ENCODE assay signal across 17 cellular contexts in genomic region chr13:40801255-40802217, GRCh38. TPM values are rescaled to one million over a fixed set of nuclear protein-coding genes. Genes with fewer than 3 reads are reported as not detected.
DNase-seq lines count a peak whose midpoint lies in the region; ATAC-seq and TF ChIP-seq lines count a peak whose summit lies in the region.
"Had no signal": no experiment of that assay in that cellular context is flagged by ENCODE, and none has a peak within 500 bp of the region (broad histone marks: within the 10 kb centered on the region; RNA-seq: fewer than 3 reads in every experiment).

No MANE protein-coding gene starts in this region.

- H3K9me3 Mint-ChIP-seq in CD8-positive, alpha-beta memory T cell: no peaks in the 10 kb centered on the region
- no peaks in the 10 kb centered on the region for H3K9me3 Mint-ChIP-seq in stimulated activated memory B cell treated with anti-CD40 and anti-IgM and Interleukin-4, amounts not matched to agents 10 μg/mL and 1 μg/mL and 100 μg/mL, for 72 hours

- H3K36me3 ChIP-seq in CD8-positive, alpha-beta memory T cell (ENCODE audit: insufficient read depth, low read length): peaks cover 18% of the 10 kb centered on the region
- H3K36me3 ChIP-seq in right lobe of liver: peaks cover 0 to 48% (median 7%) of the 10 kb centered on the region in 4 donors
- peaks cover 0 to 2% of the 10 kb centered on the region in 2 donors for H3K36me3 ChIP-seq in prostate gland
- H3K36me3 ChIP-seq: SJSA1 had no signal

- H3K27ac Mint-ChIP-seq in CD8-positive, alpha-beta memory T cell: peak overlapping the region in 5 of 8 donors; percentile 6 to 60 (median 29)
- no peak overlapping the region for H3K27ac Mint-ChIP-seq in stimulated activated memory B cell treated with anti-CD40 and anti-IgM and Interleukin-4, amounts not matched to agents 10 μg/mL and 1 μg/mL and 100 μg/mL, for 72 hours

- no peaks in the 10 kb centered on the region for H3K4me1 ChIP-seq in CD8-positive, alpha-beta memory T cell (ENCODE audit: insufficient read depth, low read length)
- H3K4me1 ChIP-seq in right lobe of liver (peaks cover 0 to 89% (median 25%) of the 10 kb centered on the region in 4 donors), prostate gland (replicated peaks) (no peaks in the 10 kb centered on the region)
- H3K4me1 ChIP-seq: A549, SJSA1 had no signal

- CTCF ChIA-PET in CD8-positive, alpha-beta memory T cell (lab: Charles Lee): interaction anchor here (0.7 kb wide), 1 partner anchor 132 kb away, joined by 3 read pairs; no protein-coding TSS in a partner anchor

- no peak overlapping the region for H3K4me3 Mint-ChIP-seq in CD8-positive, alpha-beta memory T cell
- no peak overlapping the region for H3K4me3 Mint-ChIP-seq in stimulated activated memory B cell treated with anti-CD40 and anti-IgM and Interleukin-4, amounts not matched to agents 10 μg/mL and 1 μg/mL and 100 μg/mL, for 72 hours

- peaks cover 4 to 11% (median 8%) of the 10 kb centered on the region in 3 donors for H3K4me1 Mint-ChIP-seq in CD8-positive, alpha-beta memory T cell
- no peaks in the 10 kb centered on the region for H3K4me1 Mint-ChIP-seq in stimulated activated memory B cell treated with anti-CD40 and anti-IgM and Interleukin-4, amounts not matched to agents 10 μg/mL and 1 μg/mL and 100 μg/mL, for 72 hours

- peaks cover 0 to 86% (median 23%) of the 10 kb centered on the region in 3 donors for H3K36me3 Mint-ChIP-seq in CD8-positive, alpha-beta memory T cell
- peaks cover 40% of the 10 kb centered on the region for H3K36me3 Mint-ChIP-seq in stimulated activated memory B cell treated with anti-CD40 and anti-IgM and Interleukin-4, amounts not matched to agents 10 μg/mL and 1 μg/mL and 100 μg/mL, for 72 hours

- H3K27me3 Mint-ChIP-seq in CD8-positive, alpha-beta memory T cell: no peaks in the 10 kb centered on the region
- no peaks in the 10 kb centered on the region for H3K27me3 Mint-ChIP-seq in stimulated activated memory B cell treated with anti-CD40 and anti-IgM and Interleukin-4, amounts not matched to agents 10 μg/mL and 1 μg/mL and 100 μg/mL, for 72 hours

- TF ChIP-seq POLR2A in right lobe of liver (IDR thresholded peaks at IDR 0.05) (peak; percentile 50), prostate gland (IDR thresholded peaks at IDR 0.05) (no peak)

- 21% methylated on average over 6 of the region's 6 CpGs for WGBS in right lobe of liver (ENCODE audit: insufficient coverage, low coverage, low lambda C conversion rate, missing lambda C conversion rate)
- 70% methylated on average over 6 of the region's 6 CpGs for WGBS in prostate gland

- no peak overlapping the region for H3K4me3 ChIP-seq in CD8-positive, alpha-beta memory T cell (ENCODE audit: low read length)
- H3K4me3 ChIP-seq in right lobe of liver: no peak overlapping the region
- H3K4me3 ChIP-seq in prostate gland: no peak overlapping the region
- H3K4me3 ChIP-seq: A549, SJSA1 had no signal

- ATAC-seq in right lobe of liver: peak; percentile 58 to 79 (median 76)
- ATAC-seq in stimulated activated memory B cell treated with anti-CD40 and anti-IgM and Interleukin-4, amounts not matched to agents 10 μg/mL and 1 μg/mL and 100 μg/mL, for 72 hours: no peak
- ATAC-seq: A549, HCT116 had no signal

- H3K27me3 ChIP-seq in CD8-positive, alpha-beta memory T cell (ENCODE audit: insufficient read depth, low read length, poor library complexity, severe bottlenecking): no peaks in the 10 kb centered on the region
- H3K27me3 ChIP-seq in right lobe of liver (no peaks in the 10 kb centered on the region), prostate gland (replicated peaks; ENCODE audit: insufficient read depth) (no peaks in the 10 kb centered on the region)
- H3K27me3 ChIP-seq: SJSA1 had no signal

- H3K27ac ChIP-seq in CD8-positive, alpha-beta memory T cell (ENCODE audit: low read depth, low read length): no peak overlapping the region
- H3K27ac ChIP-seq in VCaP (peak overlapping the region; percentile 62), right lobe of liver (peak overlapping the region; percentile 87 to 100 (median 100)), prostate gland (peak overlapping the region; percentile 4 to 48)
- H3K27ac ChIP-seq: A549, C4-2B, SJSA1 had no signal

- in situ Hi-C loops in G401 (cut with HindIII; ENCODE audit: low sequenced_read_pairs): no loop called here

- POLR2A ChIA-PET in CD8-positive, alpha-beta memory T cell (lab: Charles Lee): interaction anchor here (0.6 to 0.7 kb wide), 3 partner anchors 12 to 119 kb away, joined by 4 to 12 read pairs (median 6); no protein-coding TSS in a partner anchor

- TF ChIP-seq CTCF in VCaP (conservative IDR thresholded peaks at IDR 0.05) (no peak), right lobe of liver (IDR thresholded peaks at IDR 0.05) (peak in 1 of 4 donors; percentile 7), prostate gland (IDR thresholded peaks at IDR 0.05) (no peak)

- no peak for DNase-seq in CD8-positive, alpha-beta memory T cell
- DNase-seq in right lobe of liver: peak in 1 of 3 donors; percentile 74
- peak; percentile 29 for DNase-seq in prostate gland (ENCODE audit: low spot score)
- no peak for DNase-seq in G401 (ENCODE audit: low spot score)
- DNase-seq in stimulated activated CD4-positive, alpha-beta T cell treated with anti-CD3 and anti-CD28 coated beads, Interleukin-15, amount 100 ng/mL, for 24 hours: no peak
- DNase-seq: Calu3; GDM1; NCI-H1930; NCI-H226; NCI-H526; NK-92 treated with Interleukin-12 subunit alpha and Interleukin-12 subunit beta, amount 100 ng/mL, for 24 hours had no signal

- intact Hi-C loops in right lobe of liver (cut with DNase I) (no loop called here), prostate gland (cut with DNase I) (no loop called here)

- no peaks in the 10 kb centered on the region for H3K9me3 ChIP-seq in CD8-positive, alpha-beta memory T cell (ENCODE audit: low read length)
- H3K9me3 ChIP-seq in right lobe of liver: no peaks in the 10 kb centered on the region
- H3K9me3 ChIP-seq in prostate gland: no peaks in the 10 kb centered on the region
- H3K9me3 ChIP-seq: A549, SJSA1 had no signal

RNA-seq across cellular contexts. Expression of gene SLC25A15, which starts 12.1 kb away (rescaled TPM):
- total RNA-seq in CD8-positive, alpha-beta memory T cell: 10 to 100 TPM; 23.9 to 24.3 TPM
- polyA plus RNA-seq in CD8-positive, alpha-beta memory T cell: 7.3 TPM
- 100 to 1,000 TPM in 1 of 6 experiments, 10 to 100 TPM in 5; 28.0 to 168 (median 79.9) TPM for total RNA-seq in right lobe of liver
- total RNA-seq in prostate gland: 10 to 100 TPM in 1 of 2 donors, 1 to 10 TPM in 1; 7.4 to 32.8 TPM
- 66.5 and 75.0 TPM in 2 replicates for total RNA-seq in G401 (2014; rRNA removed; shearing (Covaris generic))

RNA-seq across cellular contexts. Expression of gene MRPS31, which starts 30.5 kb away (rescaled TPM):
- total RNA-seq in CD8-positive, alpha-beta memory T cell: 10 to 100 TPM; 36.7 to 38.6 TPM
- polyA plus RNA-seq in CD8-positive, alpha-beta memory T cell: 44.2 TPM
- total RNA-seq in right lobe of liver: 10 to 100 TPM; 13.6 to 24.3 (median 20.0) TPM
- 10 to 100 TPM; 19.2 to 19.9 TPM for total RNA-seq in prostate gland
- 20.3 and 42.3 TPM in 2 replicates for total RNA-seq in G401 (2014; rRNA removed; shearing (Covaris generic))
